24 cellular contexts compared by ENCODE assay signal in the genomic region with DNA sequence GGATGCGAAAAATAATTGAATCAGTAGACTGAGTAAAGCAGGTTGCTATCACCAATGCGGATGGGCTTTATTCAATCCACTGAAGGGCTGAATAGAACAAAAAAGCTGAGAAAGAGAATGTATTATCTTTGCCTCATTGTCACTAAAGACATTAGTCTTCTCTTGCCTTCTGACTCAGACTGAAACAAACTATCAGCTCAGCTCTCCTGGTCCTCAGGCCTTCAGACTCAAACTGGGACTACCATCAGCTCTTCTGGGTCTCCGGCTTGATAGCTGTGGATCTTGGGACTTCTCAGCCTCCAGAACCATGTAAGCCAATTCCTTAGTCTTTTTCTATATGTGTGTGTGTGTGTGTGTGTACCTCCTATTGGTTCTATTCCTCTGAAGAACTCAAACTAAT. TPM values are rescaled to one million over a fixed set of nuclear protein-coding genes. Genes with fewer than 3 reads are reported as not detected.
DNase-seq lines count a peak whose midpoint lies in the region; ATAC-seq and TF ChIP-seq lines count a peak whose summit lies in the region.
"Had no signal": no experiment of that assay in that cellular context is flagged by ENCODE, and none has a peak within 500 bp of the region (broad histone marks: within the 10 kb centered on the region; RNA-seq: fewer than 3 reads in every experiment).

No MANE protein-coding gene starts in this region.

- no peak overlapping the region for H3K4me3 Mint-ChIP-seq in nephron progenitor cell
- H3K4me3 Mint-ChIP-seq: central memory CD8-positive, alpha-beta T cell; H9; mesothelial cell of epicardium; nephron; T-cell had no signal

- TF ChIP-seq CTCF in nephron progenitor cell (IDR thresholded peaks at IDR 0.05) = no peak

- H3K36me3 Mint-ChIP-seq in nephron progenitor cell (ENCODE audit: low read depth) = peaks cover 66% of the 10 kb centered on the region

- in situ Hi-C loops in ACHN (cut with HindIII; ENCODE audit: low pct_ligation_motif_present, low pct_unique_long_range_greater_than_20kb, low sequenced_read_pairs) = no loop called here

- DNase-seq in nephron progenitor cell (no peak), T-helper 2 cell (no peak), ACHN (no peak), cardiac septum (ENCODE audit: low spot score) (no peak)
- no peak for DNase-seq in central memory CD4-positive, alpha-beta T cell
- DNase-seq: activated CD4-positive, alpha-beta T cell treated with anti-CD3 and anti-CD28 coated beads, Interleukin-2, amount 50 U/mL, for 1 hour; activated T-cell treated with anti-CD3 and anti-CD28 coated beads for 4 hours; COR-L47; erythroblast; H9; left colon; MG63; PC-3; SIG-M5; stomach; T-cell; upper lobe of right lung had no signal

- intact Hi-C loops in cardiac septum (cut with DNase I) = no loop called here

- ATAC-seq in GM18867 (IDR thresholded peaks at IDR 0.05; ENCODE audit: unreplicated experiment) = peak; percentile 56
- peak; percentile 50 for ATAC-seq in GM21717 (IDR thresholded peaks at IDR 0.05; ENCODE audit: unreplicated experiment)
- peak; percentile 34 for ATAC-seq in HG03135 (IDR thresholded peaks at IDR 0.05; ENCODE audit: unreplicated experiment)
- ATAC-seq: gastroesophageal sphincter, left colon, PC-3, T-cell, upper lobe of right lung had no signal

- no peaks in the 10 kb centered on the region for H3K4me1 Mint-ChIP-seq in nephron progenitor cell
- H3K4me1 Mint-ChIP-seq: central memory CD8-positive, alpha-beta T cell; H9; nephron had no signal

- peaks cover 4% of the 10 kb centered on the region for H3K27me3 Mint-ChIP-seq in nephron progenitor cell (ENCODE audit: low read depth, poor library complexity)
- H3K27me3 Mint-ChIP-seq: central memory CD8-positive, alpha-beta T cell; T-cell had no signal

- H3K27ac Mint-ChIP-seq in nephron progenitor cell = peak overlapping the region; percentile 27
- H3K27ac Mint-ChIP-seq: H9, mesothelial cell of epicardium, nephron, T-cell had no signal

- no peaks in the 10 kb centered on the region for H3K9me3 Mint-ChIP-seq in nephron progenitor cell
- H3K9me3 Mint-ChIP-seq: central memory CD8-positive, alpha-beta T cell; H9; mesothelial cell of epicardium; nephron; T-cell had no signal

RNA-seq across cellular contexts. Expression of gene IFT57, which starts 12.6 kb away (rescaled TPM):
- 23.1 TPM for total RNA-seq in cardiac septum
